In genomic region chr7:100547872-100548271, GRCh38 we compare ENCODE assay signal across 1 cellular context.
A peak's percentile ranks its signal among the peaks of the same experiment; 100 is the strongest.
TF ChIP-seq lines count a peak whose summit lies in the region.

No MANE protein-coding gene starts in this region.

TF ChIP-seq in HepG2, 621 proteins besides CTCF, POLR2A, EP300 and RAD21:
- TF ChIP-seq XRCC5 (optimal IDR thresholded peaks at IDR 0.05; ENCODE audit: low read length) = no peak
- TF ChIP-seq ZNF784 (CRISPR knock-in tag; IDR thresholded peaks at IDR 0.05; ENCODE audit: borderline replicate concordance) = no peak
- TF ChIP-seq ZNF276 (CRISPR knock-in tag; IDR thresholded peaks at IDR 0.05; ENCODE audit: low read depth) = no peak
- no peak for TF ChIP-seq CSRNP2 (CRISPR knock-in tag; conservative IDR thresholded peaks at IDR 0.05; ENCODE audit: low read depth)
- TF ChIP-seq RBFOX2 (IDR thresholded peaks at IDR 0.05; ENCODE audit: low read depth, low read length) = peak; percentile 11; the same call in 1 of the 2 replicates
- no peak for TF ChIP-seq ARNTL (CRISPR knock-in tag; IDR thresholded peaks at IDR 0.05)
- peak; percentile 14 for TF ChIP-seq RBM22 (optimal IDR thresholded peaks at IDR 0.05; ENCODE audit: low read length)
- no peak for TF ChIP-seq ZBTB39 (CRISPR knock-in tag; IDR thresholded peaks at IDR 0.05)
- no peak for TF ChIP-seq HES4 (CRISPR knock-in tag; IDR thresholded peaks at IDR 0.05; ENCODE audit: borderline replicate concordance)
- TF ChIP-seq CC2D1A (CRISPR knock-in tag; IDR thresholded peaks at IDR 0.05) = no peak
- TF ChIP-seq CSRNP1 (CRISPR knock-in tag; IDR thresholded peaks at IDR 0.05) = no peak
- TF ChIP-seq NFE2 (CRISPR knock-in tag; IDR thresholded peaks at IDR 0.05) = no peak
- TF ChIP-seq ZNF704 (CRISPR knock-in tag; IDR thresholded peaks at IDR 0.05; ENCODE audit: borderline replicate concordance) = no peak
- TF ChIP-seq NFE2L2 (IDR thresholded peaks at IDR 0.05; ENCODE audit: low read length) = no peak
- TF ChIP-seq ZNF879 (CRISPR knock-in tag; IDR thresholded peaks at IDR 0.05) = no peak
